2 cellular contexts compared by ENCODE assay signal in the genomic region with DNA sequence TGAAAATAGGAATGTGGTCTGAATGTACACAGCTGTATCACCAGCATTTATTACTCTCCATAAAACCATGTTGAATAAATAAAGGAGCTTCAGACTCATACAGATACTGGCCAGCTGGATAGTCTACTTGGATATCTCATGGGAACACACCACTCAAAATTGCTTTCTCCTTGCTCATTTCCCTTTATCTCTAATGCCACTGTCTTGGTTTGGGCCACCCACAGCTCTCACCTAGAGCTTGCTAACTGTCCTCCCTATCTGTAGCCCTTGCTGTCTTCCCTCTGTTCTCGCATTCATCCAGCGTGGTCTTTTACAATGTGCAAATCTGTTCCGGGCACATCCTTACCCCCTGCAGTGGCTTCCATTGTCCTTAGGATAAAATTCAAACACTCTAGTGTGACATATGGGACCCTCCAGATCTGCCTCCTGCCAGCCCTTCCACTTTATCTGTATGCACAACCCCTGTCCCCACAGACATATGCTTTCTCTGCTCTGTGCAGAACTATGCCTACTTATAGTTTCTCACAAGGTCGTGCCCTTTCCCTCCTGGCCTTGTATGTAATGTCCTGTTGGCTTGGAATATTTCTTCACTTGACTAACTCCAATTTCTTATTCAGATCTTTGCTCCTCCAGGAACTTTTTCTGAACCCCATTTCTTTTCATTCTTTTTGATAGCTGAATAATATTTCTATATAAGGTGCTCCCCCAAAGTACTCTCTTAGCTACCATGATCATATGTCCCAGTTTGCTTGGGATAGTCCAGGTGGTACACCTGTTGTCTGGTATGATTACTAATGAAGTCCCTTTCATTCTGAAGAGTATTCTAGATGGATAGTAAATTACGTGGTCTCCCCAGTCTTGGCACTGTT.
TF ChIP-seq lines count a peak whose summit lies in the region.

No MANE protein-coding gene starts in this region.

TF ChIP-seq in K562, 482 proteins besides CTCF, POLR2A, EP300 and RAD21 (continued from another document and continues in another):
- TF ChIP-seq TCF15 (CRISPR knock-in tag; IDR thresholded peaks at IDR 0.05) (no peak), ZNF121 (CRISPR knock-in tag; conservative IDR thresholded peaks at IDR 0.05) (no peak), SRSF9 (IDR thresholded peaks at IDR 0.05; ENCODE audit: borderline replicate concordance, low read depth, low read length) (no peak), CHCHD3 (CRISPR knock-in tag; IDR thresholded peaks at IDR 0.05) (no peak), MTA3 (IDR thresholded peaks at IDR 0.05; ENCODE audit: borderline replicate concordance) (peak; percentile 91), BRD9 (IDR thresholded peaks at IDR 0.05; ENCODE audit: low read depth, partially characterized antibody) (peak; percentile 54), MEF2D (tag; conservative IDR thresholded peaks at IDR 0.05; ENCODE audit: low read depth) (no peak), ZNF76 (CRISPR knock-in tag; IDR thresholded peaks at IDR 0.05; ENCODE audit: borderline replicate concordance) (no peak), DPF2 (IDR thresholded peaks at IDR 0.05) (peak; percentile 99), ELK3 (CRISPR knock-in tag; IDR thresholded peaks at IDR 0.05) (no peak), SREBF1 (IDR thresholded peaks at IDR 0.05; ENCODE audit: borderline replicate concordance, low read depth, low read length) (no peak), XRCC3 (IDR thresholded peaks at IDR 0.05) (no peak)
- TF ChIP-seq, protein P1, sequence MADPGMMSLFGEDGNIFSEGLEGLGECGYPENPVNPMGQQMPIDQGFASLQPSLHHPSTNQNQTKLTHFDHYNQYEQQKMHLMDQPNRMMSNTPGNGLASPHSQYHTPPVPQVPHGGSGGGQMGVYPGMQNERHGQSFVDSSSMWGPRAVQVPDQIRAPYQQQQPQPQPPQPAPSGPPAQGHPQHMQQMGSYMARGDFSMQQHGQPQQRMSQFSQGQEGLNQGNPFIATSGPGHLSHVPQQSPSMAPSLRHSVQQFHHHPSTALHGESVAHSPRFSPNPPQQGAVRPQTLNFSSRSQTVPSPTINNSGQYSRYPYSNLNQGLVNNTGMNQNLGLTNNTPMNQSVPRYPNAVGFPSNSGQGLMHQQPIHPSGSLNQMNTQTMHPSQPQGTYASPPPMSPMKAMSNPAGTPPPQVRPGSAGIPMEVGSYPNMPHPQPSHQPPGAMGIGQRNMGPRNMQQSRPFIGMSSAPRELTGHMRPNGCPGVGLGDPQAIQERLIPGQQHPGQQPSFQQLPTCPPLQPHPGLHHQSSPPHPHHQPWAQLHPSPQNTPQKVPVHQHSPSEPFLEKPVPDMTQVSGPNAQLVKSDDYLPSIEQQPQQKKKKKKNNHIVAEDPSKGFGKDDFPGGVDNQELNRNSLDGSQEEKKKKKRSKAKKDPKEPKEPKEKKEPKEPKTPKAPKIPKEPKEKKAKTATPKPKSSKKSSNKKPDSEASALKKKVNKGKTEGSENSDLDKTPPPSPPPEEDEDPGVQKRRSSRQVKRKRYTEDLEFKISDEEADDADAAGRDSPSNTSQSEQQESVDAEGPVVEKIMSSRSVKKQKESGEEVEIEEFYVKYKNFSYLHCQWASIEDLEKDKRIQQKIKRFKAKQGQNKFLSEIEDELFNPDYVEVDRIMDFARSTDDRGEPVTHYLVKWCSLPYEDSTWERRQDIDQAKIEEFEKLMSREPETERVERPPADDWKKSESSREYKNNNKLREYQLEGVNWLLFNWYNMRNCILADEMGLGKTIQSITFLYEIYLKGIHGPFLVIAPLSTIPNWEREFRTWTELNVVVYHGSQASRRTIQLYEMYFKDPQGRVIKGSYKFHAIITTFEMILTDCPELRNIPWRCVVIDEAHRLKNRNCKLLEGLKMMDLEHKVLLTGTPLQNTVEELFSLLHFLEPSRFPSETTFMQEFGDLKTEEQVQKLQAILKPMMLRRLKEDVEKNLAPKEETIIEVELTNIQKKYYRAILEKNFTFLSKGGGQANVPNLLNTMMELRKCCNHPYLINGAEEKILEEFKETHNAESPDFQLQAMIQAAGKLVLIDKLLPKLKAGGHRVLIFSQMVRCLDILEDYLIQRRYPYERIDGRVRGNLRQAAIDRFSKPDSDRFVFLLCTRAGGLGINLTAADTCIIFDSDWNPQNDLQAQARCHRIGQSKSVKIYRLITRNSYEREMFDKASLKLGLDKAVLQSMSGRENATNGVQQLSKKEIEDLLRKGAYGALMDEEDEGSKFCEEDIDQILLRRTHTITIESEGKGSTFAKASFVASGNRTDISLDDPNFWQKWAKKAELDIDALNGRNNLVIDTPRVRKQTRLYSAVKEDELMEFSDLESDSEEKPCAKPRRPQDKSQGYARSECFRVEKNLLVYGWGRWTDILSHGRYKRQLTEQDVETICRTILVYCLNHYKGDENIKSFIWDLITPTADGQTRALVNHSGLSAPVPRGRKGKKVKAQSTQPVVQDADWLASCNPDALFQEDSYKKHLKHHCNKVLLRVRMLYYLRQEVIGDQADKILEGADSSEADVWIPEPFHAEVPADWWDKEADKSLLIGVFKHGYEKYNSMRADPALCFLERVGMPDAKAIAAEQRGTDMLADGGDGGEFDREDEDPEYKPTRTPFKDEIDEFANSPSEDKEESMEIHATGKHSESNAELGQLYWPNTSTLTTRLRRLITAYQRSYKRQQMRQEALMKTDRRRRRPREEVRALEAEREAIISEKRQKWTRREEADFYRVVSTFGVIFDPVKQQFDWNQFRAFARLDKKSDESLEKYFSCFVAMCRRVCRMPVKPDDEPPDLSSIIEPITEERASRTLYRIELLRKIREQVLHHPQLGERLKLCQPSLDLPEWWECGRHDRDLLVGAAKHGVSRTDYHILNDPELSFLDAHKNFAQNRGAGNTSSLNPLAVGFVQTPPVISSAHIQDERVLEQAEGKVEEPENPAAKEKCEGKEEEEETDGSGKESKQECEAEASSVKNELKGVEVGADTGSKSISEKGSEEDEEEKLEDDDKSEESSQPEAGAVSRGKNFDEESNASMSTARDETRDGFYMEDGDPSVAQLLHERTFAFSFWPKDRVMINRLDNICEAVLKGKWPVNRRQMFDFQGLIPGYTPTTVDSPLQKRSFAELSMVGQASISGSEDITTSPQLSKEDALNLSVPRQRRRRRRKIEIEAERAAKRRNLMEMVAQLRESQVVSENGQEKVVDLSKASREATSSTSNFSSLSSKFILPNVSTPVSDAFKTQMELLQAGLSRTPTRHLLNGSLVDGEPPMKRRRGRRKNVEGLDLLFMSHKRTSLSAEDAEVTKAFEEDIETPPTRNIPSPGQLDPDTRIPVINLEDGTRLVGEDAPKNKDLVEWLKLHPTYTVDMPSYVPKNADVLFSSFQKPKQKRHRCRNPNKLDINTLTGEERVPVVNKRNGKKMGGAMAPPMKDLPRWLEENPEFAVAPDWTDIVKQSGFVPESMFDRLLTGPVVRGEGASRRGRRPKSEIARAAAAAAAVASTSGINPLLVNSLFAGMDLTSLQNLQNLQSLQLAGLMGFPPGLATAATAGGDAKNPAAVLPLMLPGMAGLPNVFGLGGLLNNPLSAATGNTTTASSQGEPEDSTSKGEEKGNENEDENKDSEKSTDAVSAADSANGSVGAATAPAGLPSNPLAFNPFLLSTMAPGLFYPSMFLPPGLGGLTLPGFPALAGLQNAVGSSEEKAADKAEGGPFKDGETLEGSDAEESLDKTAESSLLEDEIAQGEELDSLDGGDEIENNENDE (IDR thresholded peaks at IDR 0.05; ENCODE audit: low read depth, low read length) = no peak

TF ChIP-seq in neural cell, 6 proteins besides CTCF, POLR2A, EP300 and RAD21 (continued from another document):
- TF ChIP-seq REST (IDR thresholded peaks at IDR 0.05; ENCODE audit: borderline replicate concordance) (no peak), MXI1 (conservative IDR thresholded peaks at IDR 0.05; ENCODE audit: poor library complexity, severe bottlenecking) (no peak), POLR2AphosphoS5 (IDR thresholded peaks at IDR 0.05) (no peak), SMC3 (conservative IDR thresholded peaks at IDR 0.05; ENCODE audit: poor library complexity) (no peak)
